Comparison of ENCODE assay signal across 8 cellular contexts in the genomic region with DNA sequence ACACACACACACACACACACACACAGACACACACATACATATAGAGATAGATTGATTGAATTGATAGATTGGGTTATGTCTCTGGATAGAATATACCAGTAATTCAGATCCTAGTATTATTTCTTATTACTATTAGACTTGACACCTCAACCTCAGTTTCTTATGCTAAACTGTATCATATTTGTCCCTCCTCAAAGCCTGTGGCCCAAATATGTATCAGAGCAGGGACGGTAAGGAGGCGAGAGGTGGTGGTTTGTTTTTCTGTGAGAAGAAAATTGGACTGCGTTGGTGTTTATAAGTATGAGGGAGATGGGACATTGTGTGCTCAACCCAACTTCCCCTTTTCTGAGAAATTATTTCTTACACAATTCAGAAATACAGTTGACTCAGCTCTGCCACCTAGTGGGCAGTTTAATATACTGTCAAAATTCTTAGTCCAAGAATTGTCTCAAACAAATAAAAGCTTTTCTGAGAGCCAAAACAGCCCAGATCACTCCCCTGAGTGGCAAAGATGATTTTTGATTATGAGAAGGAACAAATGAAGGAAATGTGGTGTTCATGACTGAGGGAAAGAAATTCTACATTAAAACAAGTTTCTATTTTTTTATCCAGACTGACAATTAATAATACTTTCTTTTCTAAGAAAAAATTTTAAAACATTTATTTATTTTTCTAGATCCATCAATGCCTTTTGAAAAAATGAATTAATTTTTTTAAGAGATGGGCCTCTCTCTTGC. TPM values are rescaled to one million over a fixed set of nuclear protein-coding genes. Genes with fewer than 3 reads are reported as not detected.
A peak's percentile ranks its signal among the peaks of the same experiment; 100 is the strongest.
DNase-seq lines count a peak whose midpoint lies in the region; ATAC-seq lines count a peak whose summit lies in the region.

No MANE protein-coding gene starts in this region.

- intact Hi-C loops in activated CD4-positive, alpha-beta T cell treated with anti-CD3 and anti-CD28 coated beads, Interleukin-2, amount 10 ng/mL, durations not matched to agents 24 days and 14 days (cut with micrococcal nuclease) = loop anchor here (1.0 kb wide), 2 partner anchors 11 to 30 kb away; a partner anchor contains a TSS

- peak; percentile 62 for ATAC-seq in HG03432 (IDR thresholded peaks at IDR 0.05; ENCODE audit: unreplicated experiment)
- no peak for ATAC-seq in HG02970 (IDR thresholded peaks at IDR 0.05; ENCODE audit: low FRiP score, unreplicated experiment)

- DNase-seq in DMS79 (lab: John Stamatoyannopoulos, UW) = peak; percentile 25
- peak; percentile 86 for DNase-seq in NCI-H69 (lab: John Stamatoyannopoulos, UW)
- DNase-seq in activated CD4-positive, alpha-beta T cell treated with anti-CD3 and anti-CD28 coated beads, Interleukin-2, amount 10 ng/mL, durations not matched to agents 24 days and 14 days = peak; percentile 93
- DNase-seq in effector CD4-positive, alpha-beta T cell = peak; percentile 78
- DNase-seq in medulla oblongata (ENCODE audit: extremely low spot score) = peak; percentile 95
- DNase-seq in stimulated activated CD8-positive, alpha-beta memory T cell treated with anti-CD3 and anti-CD28 coated beads, Interleukin-7, amount 100 ng/mL, for 24 hours (ENCODE audit: low read depth) = peak; percentile 27

- no peaks in the 10 kb centered on the region for H3K36me3 Mint-ChIP-seq in activated CD4-positive, alpha-beta T cell treated with anti-CD3 and anti-CD28 coated beads, Interleukin-2, amount 10 ng/mL, durations not matched to agents 24 days and 14 days (ENCODE audit: low read depth)

- H3K4me1 Mint-ChIP-seq in activated CD4-positive, alpha-beta T cell treated with anti-CD3 and anti-CD28 coated beads, Interleukin-2, amount 10 ng/mL, durations not matched to agents 24 days and 14 days = peaks cover 33% of the 10 kb centered on the region

- peak overlapping the region; percentile 89 for H3K27ac Mint-ChIP-seq in activated CD4-positive, alpha-beta T cell treated with anti-CD3 and anti-CD28 coated beads, Interleukin-2, amount 10 ng/mL, durations not matched to agents 24 days and 14 days

- no peaks in the 10 kb centered on the region for H3K9me3 Mint-ChIP-seq in activated CD4-positive, alpha-beta T cell treated with anti-CD3 and anti-CD28 coated beads, Interleukin-2, amount 10 ng/mL, durations not matched to agents 24 days and 14 days

- H3K27me3 Mint-ChIP-seq in activated CD4-positive, alpha-beta T cell treated with anti-CD3 and anti-CD28 coated beads, Interleukin-2, amount 10 ng/mL, durations not matched to agents 24 days and 14 days = no peaks in the 10 kb centered on the region

- peak overlapping the region; percentile 71 for H3K4me3 Mint-ChIP-seq in activated CD4-positive, alpha-beta T cell treated with anti-CD3 and anti-CD28 coated beads, Interleukin-2, amount 10 ng/mL, durations not matched to agents 24 days and 14 days

RNA-seq across cellular contexts. Expression of a gene that starts 10.8 kb away (rescaled TPM):
- total RNA-seq in activated CD4-positive, alpha-beta T cell treated with anti-CD3 and anti-CD28 coated beads, Interleukin-2, amount 10 ng/mL, durations not matched to agents 24 days and 14 days = 83.4 and 85.2 TPM in 2 replicates

RNA-seq across cellular contexts. Expression of a gene that starts 14.3 kb away (rescaled TPM):
- total RNA-seq in activated CD4-positive, alpha-beta T cell treated with anti-CD3 and anti-CD28 coated beads, Interleukin-2, amount 10 ng/mL, durations not matched to agents 24 days and 14 days = not detected in 2 replicates

RNA-seq across cellular contexts. Expression of a gene that starts 42.7 kb away (rescaled TPM):
- total RNA-seq in activated CD4-positive, alpha-beta T cell treated with anti-CD3 and anti-CD28 coated beads, Interleukin-2, amount 10 ng/mL, durations not matched to agents 24 days and 14 days = 12.1 and 12.6 TPM in 2 replicates

RNA-seq across cellular contexts. Expression of a gene that starts 42.8 kb away (rescaled TPM):
- 4.8 and 5.2 TPM in 2 replicates for total RNA-seq in activated CD4-positive, alpha-beta T cell treated with anti-CD3 and anti-CD28 coated beads, Interleukin-2, amount 10 ng/mL, durations not matched to agents 24 days and 14 days

RNA-seq across cellular contexts. Expression of a gene that starts 49.4 kb away (rescaled TPM):
- total RNA-seq in activated CD4-positive, alpha-beta T cell treated with anti-CD3 and anti-CD28 coated beads, Interleukin-2, amount 10 ng/mL, durations not matched to agents 24 days and 14 days = 37.8 and 38.4 TPM in 2 replicates

Comparison
In these comparisons a context has a peak if more than half of its experiments do, and no peak if none do; other contexts are left out.
1. DNase-seq: peak in every context shown above with its lines; median percentile 95 in medulla oblongata; 93 in activated CD4-positive, alpha-beta T cell treated with anti-CD3 and anti-CD28 coated beads, Interleukin-2, amount 10 ng/mL, durations not matched to agents 24 days and 14 days; 86 in NCI-H69; 78 in effector CD4-positive, alpha-beta T cell; 27 in stimulated activated CD8-positive, alpha-beta memory T cell treated with anti-CD3 and anti-CD28 coated beads, Interleukin-7, amount 100 ng/mL, for 24 hours; 25 in DMS79.